ENCODE assay signal across 8 cellular contexts in genomic region chr22:38506118-38506962, GRCh38. TPM values are rescaled to one million over a fixed set of nuclear protein-coding genes. Genes with fewer than 3 reads are reported as not detected.
DNase-seq lines count a peak whose midpoint lies in the region; ATAC-seq and TF ChIP-seq lines count a peak whose summit lies in the region.

TSS of gene DDX17 (minus strand) at chr22:38506311.

- peak within 1 kb of the TSS; percentile 99 for H3K27ac ChIP-seq in KMS-11
- peak within 1 kb of the TSS; percentile 97 to 99 (median 98) for H3K27ac ChIP-seq in Peyer's patch
- peak within 1 kb of the TSS; percentile 95 for H3K27ac ChIP-seq in muscle layer of colon (ENCODE audit: low read depth, low read length)

- H3K27me3 ChIP-seq in KMS-11 (ENCODE audit: insufficient read depth, low read depth) (no peaks in the 10 kb centered on the region), Peyer's patch (no peaks in the 10 kb centered on the region), muscle layer of colon (ENCODE audit: control insufficient read depth in 1 of 2, insufficient read depth in 2 of 2, low read length in 2 of 2) (no peaks in the 10 kb centered on the region)

- H4K20me1 ChIP-seq in KMS-11 (ENCODE audit: insufficient read depth), result peaks cover 32% of the 10 kb centered on the region

- H3K4me2 ChIP-seq in KMS-11, result peak within 1 kb of the TSS; percentile 94

- DNase-seq in DMS53 treated with DMSO at 0.1 percent for 48 hours (lab: John Stamatoyannopoulos, UW; ENCODE audit: unreplicated experiment), result peak; percentile 91
- DNase-seq in Peyer's patch, result peak; percentile 93 to 97 (median 95)
- peak; percentile 97 to 98 for DNase-seq in activated T-cell treated with anti-CD3 and anti-CD28 coated beads, Interleukin-2, amount 50 U/mL, for 48 hours
- peak; percentile 86 for DNase-seq in stimulated activated CD8-positive, alpha-beta memory T cell treated with anti-CD3 and anti-CD28 coated beads, Interleukin-7, amount 100 ng/mL, for 24 hours (ENCODE audit: low read depth)

- TF ChIP-seq CTCF in KMS-11 (conservative IDR thresholded peaks at IDR 0.05; ENCODE audit: low read depth, low read length) (no peak), Peyer's patch (IDR thresholded peaks at IDR 0.05) (peak in 2 of 6 experiments; percentile 21 to 37)

- H2AFZ ChIP-seq in KMS-11 (ENCODE audit: low read depth), result peak within 1 kb of the TSS; percentile 96

- peak; percentile 71 for ATAC-seq in GM21737 (IDR thresholded peaks at IDR 0.05; ENCODE audit: unreplicated experiment)
- peak; percentile 93 for ATAC-seq in esophagus mucosa

- H3K79me2 ChIP-seq in KMS-11 (ENCODE audit: insufficient read depth, low read depth), result peaks cover 43% of the 10 kb centered on the region

- TF ChIP-seq POLR2A in Peyer's patch (IDR thresholded peaks at IDR 0.05), result peak; percentile 45 to 66

- no peaks in the 10 kb centered on the region for H3K9me3 ChIP-seq in Peyer's patch
- no peaks in the 10 kb centered on the region for H3K9me3 ChIP-seq in muscle layer of colon (ENCODE audit: low read length)

- H3K36me3 ChIP-seq in KMS-11 (ENCODE audit: insufficient read depth) (no peaks in the 10 kb centered on the region; the same call in 1 of the 2 replicates), Peyer's patch (peaks cover 0 to 8% (median 0%) of the 10 kb centered on the region in 3 donors), muscle layer of colon (ENCODE audit: insufficient read depth, low read length) (peaks cover 10% of the 10 kb centered on the region)

- peak within 1 kb of the TSS; percentile 46 for H3K4me3 ChIP-seq in KMS-11 (IDR thresholded peaks at IDR 0.05; ENCODE audit: insufficient read depth, low read depth, low read length)
- H3K4me3 ChIP-seq in Peyer's patch, result peak within 1 kb of the TSS; percentile 72 to 91 (median 84)
- H3K4me3 ChIP-seq in muscle layer of colon (ENCODE audit: low read depth in 1 of 2, low read length in 2 of 2), result peak within 1 kb of the TSS; percentile 81 to 90

- H3K4me1 ChIP-seq in KMS-11 (ENCODE audit: low read depth, poor library complexity, severe bottlenecking) (peaks cover 31% of the 10 kb centered on the region), Peyer's patch (peaks cover 0 to 38% (median 13%) of the 10 kb centered on the region in 4 donors), muscle layer of colon (ENCODE audit: insufficient read depth, low read length) (peaks cover 38% of the 10 kb centered on the region)

- H3K9ac ChIP-seq in KMS-11 (peak within 1 kb of the TSS; percentile 100), muscle layer of colon (ENCODE audit: low read length) (peak within 1 kb of the TSS; percentile 88)

RNA-seq across cellular contexts. Expression of gene DDX17, which starts in this region (rescaled TPM):
- total RNA-seq in Peyer's patch, result 100 to 1,000 TPM; 583 to 733 (median 616) TPM
- total RNA-seq in esophagus mucosa, result 183 TPM

Comparison
In these comparisons a context has a peak if more than half of its experiments do, and no peak if none do; other contexts are left out.
1. Peak in every context shown above with its lines: DNase-seq, ATAC-seq, H3K4me3 ChIP-seq and H3K27ac ChIP-seq.